In the genomic region with DNA sequence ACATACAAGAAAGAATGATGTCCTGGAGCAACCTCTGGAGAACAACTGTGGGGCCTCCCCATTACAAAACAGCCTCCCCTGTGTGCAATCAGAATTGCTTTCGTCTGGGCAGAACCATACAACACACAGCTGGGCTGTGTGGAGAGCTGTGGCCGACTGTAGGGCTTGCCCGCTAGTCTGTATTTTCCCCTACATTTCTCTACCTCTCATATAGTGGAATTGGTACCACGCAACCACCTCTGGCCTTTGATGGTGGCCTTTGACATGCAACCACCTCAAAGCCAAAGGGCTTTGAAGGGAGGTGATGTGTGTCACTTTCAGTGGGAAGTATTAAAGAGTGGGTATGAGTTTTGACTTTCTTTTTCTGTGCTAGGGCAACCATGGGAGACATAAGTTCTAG, we compare ENCODE assay signal across 17 cellular contexts. TPM values are rescaled to one million over a fixed set of nuclear protein-coding genes. Genes with fewer than 3 reads are reported as not detected.
DNase-seq lines count a peak whose midpoint lies in the region; ATAC-seq lines count a peak whose summit lies in the region.
"Had no signal": no experiment of that assay in that cellular context is flagged by ENCODE, and none has a peak within 500 bp of the region (broad histone marks: within the 10 kb centered on the region; RNA-seq: fewer than 3 reads in every experiment).

No MANE protein-coding gene starts in this region.

- no peak overlapping the region for H2AK5ac ChIP-seq in neuronal stem cell (ENCODE audit: low read depth, low read length)

- H3K23ac ChIP-seq in neuronal stem cell (ENCODE audit: low read depth, low read length, poor library complexity), result no peak overlapping the region

- no peak overlapping the region for H3K18ac ChIP-seq in neuronal stem cell (ENCODE audit: low read length)

- peaks cover 11% of the 10 kb centered on the region for H3K36me3 Mint-ChIP-seq in activated CD4-positive, alpha-beta T cell treated with anti-CD3 and anti-CD28 coated beads, Interleukin-2, amount 10 ng/mL, durations not matched to agents 7 days and 5 days (ENCODE audit: low read depth)
- peaks cover 0 to 37% (median 14%) of the 10 kb centered on the region in 5 donors for H3K36me3 Mint-ChIP-seq in naive thymus-derived CD4-positive, alpha-beta T cell

- intact Hi-C loops in naive thymus-derived CD4-positive, alpha-beta T cell (cut with micrococcal nuclease), result no loop called here

- H3K9me3 ChIP-seq in naive thymus-derived CD4-positive, alpha-beta T cell (ENCODE audit: control insufficient read depth in 2 of 3, low read length in 3 of 3), result no peaks in the 10 kb centered on the region
- peaks cover 0 to 7% of the 10 kb centered on the region in 2 donors for H3K9me3 ChIP-seq in neuronal stem cell (replicated peaks in 1 of 2; ENCODE audit: control insufficient read depth in 2 of 2, insufficient read depth in 1 of 2, low read depth in 1 of 2, low read length in 2 of 2)
- H3K9me3 ChIP-seq: HAP-1 had no signal

- peaks cover 0 to 6% (median 0%) of the 10 kb centered on the region in 3 experiments for H3K36me3 ChIP-seq in naive thymus-derived CD4-positive, alpha-beta T cell (ENCODE audit: control insufficient read depth in 2 of 3, insufficient read depth in 3 of 3, low read length in 3 of 3)
- peaks cover 0 to 9% of the 10 kb centered on the region in 2 donors for H3K36me3 ChIP-seq in neuronal stem cell (replicated peaks in 1 of 2; ENCODE audit: control insufficient read depth in 2 of 2, insufficient read depth in 2 of 2, low read length in 2 of 2)
- H3K36me3 ChIP-seq: HAP-1 had no signal

- no peak overlapping the region for H2BK15ac ChIP-seq in neuronal stem cell (ENCODE audit: low read length)

- H4K91ac ChIP-seq in neuronal stem cell (ENCODE audit: low read depth, low read length, poor library complexity), result no peak overlapping the region

- H3K79me1 ChIP-seq in neuronal stem cell (ENCODE audit: low read depth, low read length), result no peaks in the 10 kb centered on the region

- peak; percentile 42 for DNase-seq in activated CD4-positive, alpha-beta T cell treated with anti-CD3 and anti-CD28 coated beads for 48 hours
- DNase-seq in activated CD4-positive, alpha-beta T cell treated with anti-CD3 and anti-CD28 coated beads, Interleukin-2, amount 10 ng/mL, durations not matched to agents 7 days and 5 days, result no peak
- DNase-seq in stimulated activated CD4-positive, alpha-beta T cell treated with anti-CD3 and anti-CD28 coated beads, TNF-alpha, amount 100 ng/mL, for 48 hours (ENCODE audit: low read depth in 3 of 3), result peak in 2 of 3 donors; percentile 1 to 11
- DNase-seq in stimulated activated CD4-positive, alpha-beta T cell treated with anti-CD3 and anti-CD28 coated beads, Interleukin-2, amount 100 ng/mL, for 48 hours, result no peak
- no peak for DNase-seq in naive thymus-derived CD4-positive, alpha-beta T cell
- DNase-seq in DMS153 treated with DMSO at 0.1 percent for 48 hours (lab: John Stamatoyannopoulos, UW; ENCODE audit: unreplicated experiment) (no peak), neuronal stem cell (ENCODE audit: low spot score) (no peak)
- DNase-seq: COR-L47, DMS53, Karpas-422, NCI-H1105 treated with DMSO at 0.1 percent for 48 hours, NCI-H187 treated with DMSO at 0.1 percent for 48 hours, NCI-H446, PC-9 had no signal

- H3K4me3 Mint-ChIP-seq in activated CD4-positive, alpha-beta T cell treated with anti-CD3 and anti-CD28 coated beads, Interleukin-2, amount 10 ng/mL, durations not matched to agents 7 days and 5 days, result no peak overlapping the region
- peak overlapping the region in 6 of 10 donors; percentile 6 to 50 (median 31) for H3K4me3 Mint-ChIP-seq in naive thymus-derived CD4-positive, alpha-beta T cell

- H3K14ac ChIP-seq in neuronal stem cell (ENCODE audit: low read length), result no peak overlapping the region

- H2AFZ ChIP-seq in neuronal stem cell (ENCODE audit: low read length), result no peak overlapping the region
- H2AFZ ChIP-seq: PC-9 had no signal

- H3K4me3 ChIP-seq in naive thymus-derived CD4-positive, alpha-beta T cell (ENCODE audit: low read length), result no peak overlapping the region
- no peak overlapping the region for H3K4me3 ChIP-seq in neuronal stem cell (ENCODE audit: low read length in 2 of 2)
- H3K4me3 ChIP-seq: HAP-1, PC-9 had no signal

- POLR2A ChIA-PET in activated CD4-positive, alpha-beta T cell treated with anti-CD3 and anti-CD28 coated beads, Interleukin-2, amount 10 ng/mL, durations not matched to agents 7 days and 5 days (lab: Charles Lee), result no interaction called here
- POLR2A ChIA-PET in naive thymus-derived CD4-positive, alpha-beta T cell (lab: Charles Lee), result interaction anchor here (0.5 to 1.9 kb wide), 3 partner anchors 17 to 71 kb away, joined by 3 to 12 read pairs (median 4); no protein-coding TSS in a partner anchor

- H2BK12ac ChIP-seq in neuronal stem cell (ENCODE audit: low read length), result no peak overlapping the region

- no peak overlapping the region for H3K4ac ChIP-seq in neuronal stem cell (ENCODE audit: low read length)

- no peak overlapping the region for H3K27ac Mint-ChIP-seq in activated CD4-positive, alpha-beta T cell treated with anti-CD3 and anti-CD28 coated beads, Interleukin-2, amount 10 ng/mL, durations not matched to agents 7 days and 5 days
- H3K27ac Mint-ChIP-seq in naive thymus-derived CD4-positive, alpha-beta T cell, result peak overlapping the region in 7 of 9 donors; percentile 29 to 88 (median 64)

- no peaks in the 10 kb centered on the region for H3K27me3 Mint-ChIP-seq in activated CD4-positive, alpha-beta T cell treated with anti-CD3 and anti-CD28 coated beads, Interleukin-2, amount 10 ng/mL, durations not matched to agents 7 days and 5 days
- no peaks in the 10 kb centered on the region for H3K27me3 Mint-ChIP-seq in naive thymus-derived CD4-positive, alpha-beta T cell

- no peak for ATAC-seq in naive thymus-derived CD4-positive, alpha-beta T cell
- no peak for ATAC-seq in GM21526 (IDR thresholded peaks at IDR 0.05; ENCODE audit: low FRiP score, unreplicated experiment)
- ATAC-seq: HepG2 had no signal

- peaks cover 3% of the 10 kb centered on the region for H3K9me3 Mint-ChIP-seq in activated CD4-positive, alpha-beta T cell treated with anti-CD3 and anti-CD28 coated beads, Interleukin-2, amount 10 ng/mL, durations not matched to agents 7 days and 5 days
- peaks cover 0 to 2% (median 0%) of the 10 kb centered on the region in 11 donors for H3K9me3 Mint-ChIP-seq in naive thymus-derived CD4-positive, alpha-beta T cell

- WGBS in neuronal stem cell (ENCODE audit: extremely low coverage in 2 of 2, insufficient read length in 2 of 2, insufficient replicate concordance in 1 of 2), 2 donors, result no CpG with 5 or more reads among the region's 4 CpGs

- no peak overlapping the region for H3K27ac ChIP-seq in naive thymus-derived CD4-positive, alpha-beta T cell (ENCODE audit: low read depth, low read length)
- H3K27ac ChIP-seq in neuronal stem cell (replicated peaks; ENCODE audit: low read length), result no peak overlapping the region
- H3K27ac ChIP-seq: PC-9 had no signal

- peaks cover 0 to 12% of the 10 kb centered on the region in 2 donors for H3K4me1 ChIP-seq in naive thymus-derived CD4-positive, alpha-beta T cell (ENCODE audit: control insufficient read depth in 2 of 2, insufficient read depth in 2 of 2, low read length in 2 of 2)
- H3K4me1 ChIP-seq in neuronal stem cell (ENCODE audit: control insufficient read depth in 2 of 2, insufficient read depth in 1 of 2, low read depth in 1 of 2, low read length in 2 of 2), result no peaks in the 10 kb centered on the region
- H3K4me1 ChIP-seq: HAP-1 had no signal

- H3K4me2 ChIP-seq in neuronal stem cell (ENCODE audit: insufficient read depth, low read length, poor library complexity, severe bottlenecking), result no peak overlapping the region
- H3K4me2 ChIP-seq: PC-9 had no signal

- no peaks in the 10 kb centered on the region for H3K27me3 ChIP-seq in naive thymus-derived CD4-positive, alpha-beta T cell (ENCODE audit: control insufficient read depth in 2 of 2, insufficient read depth in 2 of 2, low read length in 2 of 2)
- H3K27me3 ChIP-seq in neuronal stem cell (ENCODE audit: control insufficient read depth in 3 of 3, insufficient read depth in 3 of 3, low read depth in 1 of 3, low read length in 3 of 3), result no peaks in the 10 kb centered on the region

- H2BK5ac ChIP-seq in neuronal stem cell (ENCODE audit: low read length), result no peak overlapping the region

- H3K9ac ChIP-seq in neuronal stem cell (ENCODE audit: low read depth, low read length, poor library complexity), result no peak overlapping the region

- no peak overlapping the region for H4K8ac ChIP-seq in neuronal stem cell (ENCODE audit: low read depth, low read length)

- peaks cover 17% of the 10 kb centered on the region for H3K4me1 Mint-ChIP-seq in activated CD4-positive, alpha-beta T cell treated with anti-CD3 and anti-CD28 coated beads, Interleukin-2, amount 10 ng/mL, durations not matched to agents 7 days and 5 days
- H3K4me1 Mint-ChIP-seq in naive thymus-derived CD4-positive, alpha-beta T cell, result peaks cover under 1 to 41% (median 23%) of the 10 kb centered on the region in 7 donors

- CTCF ChIA-PET in activated CD4-positive, alpha-beta T cell treated with anti-CD3 and anti-CD28 coated beads, Interleukin-2, amount 10 ng/mL, durations not matched to agents 7 days and 5 days (lab: Charles Lee), result interaction anchor here (1.3 kb wide), 1 partner anchor 24 kb away, joined by 3 read pairs; no protein-coding TSS in a partner anchor
- CTCF ChIA-PET in naive thymus-derived CD4-positive, alpha-beta T cell (lab: Charles Lee), result interaction anchor here (1.9 kb wide), 1 partner anchor 58 kb away, joined by 4 read pairs; no protein-coding TSS in a partner anchor

- no peak overlapping the region for H2BK120ac ChIP-seq in neuronal stem cell (ENCODE audit: low read depth, low read length)

RNA-seq across cellular contexts. Expression of gene GARRE1, which starts 34.0 kb away (rescaled TPM):
- total RNA-seq in activated CD4-positive, alpha-beta T cell treated with anti-CD3 and anti-CD28 coated beads, Interleukin-2, amount 10 ng/mL, durations not matched to agents 7 days and 5 days, result 10 to 100 TPM; 16.1 to 16.6 TPM
- 10 to 100 TPM; 11.7 to 57.2 (median 38.0) TPM for total RNA-seq in naive thymus-derived CD4-positive, alpha-beta T cell
- 1 to 10 TPM; 5.3 to 9.0 TPM for polyA plus RNA-seq in naive thymus-derived CD4-positive, alpha-beta T cell
- polyA plus RNA-seq in neuronal stem cell (2013, experiment 1 of 2), result 37.1 TPM
- polyA plus RNA-seq in neuronal stem cell (2013, experiment 2 of 2), result 40.7 TPM

Comparison
In these comparisons a context has a peak if more than half of its experiments do, and no peak if none do; other contexts are left out.
1. DNase-seq: peak in activated CD4-positive, alpha-beta T cell treated with anti-CD3 and anti-CD28 coated beads for 48 hours (single experiment) and stimulated activated CD4-positive, alpha-beta T cell treated with anti-CD3 and anti-CD28 coated beads, TNF-alpha, amount 100 ng/mL, for 48 hours (2 of 3); none in activated CD4-positive, alpha-beta T cell treated with anti-CD3 and anti-CD28 coated beads, Interleukin-2, amount 10 ng/mL, durations not matched to agents 7 days and 5 days (single experiment), stimulated activated CD4-positive, alpha-beta T cell treated with anti-CD3 and anti-CD28 coated beads, Interleukin-2, amount 100 ng/mL, for 48 hours (0 of 2), naive thymus-derived CD4-positive, alpha-beta T cell (0 of 9), DMS153 treated with DMSO at 0.1 percent for 48 hours (single experiment) and neuronal stem cell (single experiment).